8 cellular contexts compared by ENCODE assay signal in the genomic region with DNA sequence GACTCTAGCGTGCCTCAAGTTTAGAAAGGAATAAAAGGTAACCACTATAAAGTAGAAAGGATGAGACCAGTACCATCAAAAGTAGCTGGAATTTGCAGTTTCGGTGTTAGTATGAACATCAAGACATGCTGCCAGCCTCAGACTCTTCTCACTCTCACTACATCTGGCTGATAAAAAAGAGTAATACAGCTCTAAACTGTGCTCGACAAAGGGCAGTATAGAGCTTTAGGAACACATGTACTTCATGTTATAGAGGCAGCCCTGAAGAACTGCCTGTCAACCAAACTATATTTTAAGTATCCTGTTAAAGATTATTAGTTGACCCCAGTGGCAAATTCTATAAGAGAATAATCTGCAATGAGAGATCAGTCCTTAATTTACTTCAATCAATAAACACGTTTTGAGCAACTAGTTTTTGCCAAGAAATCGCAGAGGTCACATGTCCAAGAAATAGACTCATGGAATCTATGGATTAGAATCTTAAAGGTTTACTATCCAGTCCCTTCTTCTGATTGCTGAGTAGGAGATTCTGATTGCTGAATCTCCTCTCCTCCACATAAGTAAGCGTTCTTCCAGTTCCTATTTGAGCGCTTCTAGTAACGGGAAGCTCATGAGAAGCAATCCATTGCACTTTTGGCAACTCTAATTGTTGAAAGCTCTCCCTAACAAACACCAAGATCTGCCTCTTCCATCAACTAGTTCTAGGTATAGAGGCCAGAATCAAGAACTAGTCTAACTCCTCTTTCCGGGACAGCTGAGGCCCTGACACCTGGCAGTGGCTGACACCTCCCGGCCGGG. TPM values are rescaled to one million over a fixed set of nuclear protein-coding genes. Genes with fewer than 3 reads are reported as not detected.
DNase-seq lines count a peak whose midpoint lies in the region; ATAC-seq and TF ChIP-seq lines count a peak whose summit lies in the region.

No MANE protein-coding gene starts in this region.

- H3K9me3 ChIP-seq in cardiac muscle cell (ENCODE audit: low read depth) (no peaks in the 10 kb centered on the region), mucosa of rectum (ENCODE audit: control insufficient read depth in 2 of 2, low read length in 2 of 2) (no peaks in the 10 kb centered on the region)

- H3K36me3 ChIP-seq in cardiac muscle cell (peaks cover 3% of the 10 kb centered on the region), mucosa of rectum (ENCODE audit: control insufficient read depth in 2 of 2, insufficient read depth in 2 of 2, low read length in 2 of 2) (peaks cover 0 to under 1% of the 10 kb centered on the region in 2 donors)

- intact Hi-C loops in Right ventricle myocardium inferior (cut with DNase I) = loop anchor here (5.0 kb wide), 1 partner anchor 561 kb away; a partner anchor contains a TSS

- peak in 1 of 2 donors; percentile 41 for DNase-seq in cardiac muscle cell (ENCODE audit: low read depth in 1 of 2, low spot score in 1 of 2)
- DNase-seq in Right ventricle myocardium inferior (ENCODE audit: missing footprints) = no peak
- peak; percentile 66 for DNase-seq in NCI-H69 (lab: John Stamatoyannopoulos, UW)
- DNase-seq in choroid plexus epithelial cell (ENCODE audit: low read depth) = peak; percentile 51
- no peak for DNase-seq in activated effector memory CD4-positive, alpha-beta T cell treated with anti-CD3 and anti-CD28 coated beads, Interleukin-2, amount 50 U/mL, for 16 hours
- DNase-seq in NCI-H526 (lab: John Stamatoyannopoulos, UW) = no peak
- no peak for DNase-seq in UCSD-AML1 (lab: John Stamatoyannopoulos, UW; ENCODE audit: unreplicated experiment)

- peak overlapping the region; percentile 81 to 83 for H3K9ac ChIP-seq in mucosa of rectum (ENCODE audit: low read depth in 1 of 2, low read length in 2 of 2)

- TF ChIP-seq CTCF in cardiac muscle cell (IDR thresholded peaks at IDR 0.05; ENCODE audit: low read depth, low read length) = no peak
- TF ChIP-seq CTCF in choroid plexus epithelial cell (conservative IDR thresholded peaks at IDR 0.05; ENCODE audit: low read depth, low read length) = no peak

- H3K27me3 ChIP-seq in cardiac muscle cell (no peaks in the 10 kb centered on the region), mucosa of rectum (ENCODE audit: control insufficient read depth in 2 of 2, insufficient read depth in 2 of 2, low read length in 2 of 2) (no peaks in the 10 kb centered on the region)

- ATAC-seq in Right ventricle myocardium inferior = no peak

- peaks cover 8% of the 10 kb centered on the region for H3K4me1 ChIP-seq in cardiac muscle cell (ENCODE audit: low read depth)
- peaks cover 7 to 20% of the 10 kb centered on the region in 2 donors for H3K4me1 ChIP-seq in mucosa of rectum (ENCODE audit: control insufficient read depth in 2 of 2, insufficient read depth in 2 of 2, low read length in 2 of 2)

- H3K4me3 ChIP-seq in cardiac muscle cell (peak overlapping the region; percentile 58), choroid plexus epithelial cell (ENCODE audit: low read depth, low read length) (peak overlapping the region; percentile 87), mucosa of rectum (ENCODE audit: low read length in 2 of 2) (peak overlapping the region; percentile 89)

- peak overlapping the region; percentile 83 for H3K27ac ChIP-seq in cardiac muscle cell
- peak overlapping the region; percentile 82 to 90 for H3K27ac ChIP-seq in mucosa of rectum (ENCODE audit: low read depth in 2 of 2, low read length in 2 of 2)

RNA-seq across cellular contexts. Expression of a gene that starts 0.9 kb away (rescaled TPM):
- total RNA-seq in cardiac muscle cell (16.0 and 21.1 TPM in 2 replicates), Right ventricle myocardium inferior (6.4 TPM)
- 29.2 and 31.5 TPM in 2 replicates for polyA plus RNA-seq in cardiac muscle cell

Comparison
In these comparisons a context has a peak if more than half of its experiments do, and no peak if none do; other contexts are left out.
1. DNase-seq: peak in NCI-H69 (single experiment) and choroid plexus epithelial cell (single experiment); none in Right ventricle myocardium inferior (single experiment), activated effector memory CD4-positive, alpha-beta T cell treated with anti-CD3 and anti-CD28 coated beads, Interleukin-2, amount 50 U/mL, for 16 hours (single experiment), NCI-H526 (0 of 2) and UCSD-AML1 (single experiment).
2. Peak in every context shown above with its lines, with median percentiles within 50 percentile points of each other: H3K4me3 ChIP-seq.